In the genomic region with DNA sequence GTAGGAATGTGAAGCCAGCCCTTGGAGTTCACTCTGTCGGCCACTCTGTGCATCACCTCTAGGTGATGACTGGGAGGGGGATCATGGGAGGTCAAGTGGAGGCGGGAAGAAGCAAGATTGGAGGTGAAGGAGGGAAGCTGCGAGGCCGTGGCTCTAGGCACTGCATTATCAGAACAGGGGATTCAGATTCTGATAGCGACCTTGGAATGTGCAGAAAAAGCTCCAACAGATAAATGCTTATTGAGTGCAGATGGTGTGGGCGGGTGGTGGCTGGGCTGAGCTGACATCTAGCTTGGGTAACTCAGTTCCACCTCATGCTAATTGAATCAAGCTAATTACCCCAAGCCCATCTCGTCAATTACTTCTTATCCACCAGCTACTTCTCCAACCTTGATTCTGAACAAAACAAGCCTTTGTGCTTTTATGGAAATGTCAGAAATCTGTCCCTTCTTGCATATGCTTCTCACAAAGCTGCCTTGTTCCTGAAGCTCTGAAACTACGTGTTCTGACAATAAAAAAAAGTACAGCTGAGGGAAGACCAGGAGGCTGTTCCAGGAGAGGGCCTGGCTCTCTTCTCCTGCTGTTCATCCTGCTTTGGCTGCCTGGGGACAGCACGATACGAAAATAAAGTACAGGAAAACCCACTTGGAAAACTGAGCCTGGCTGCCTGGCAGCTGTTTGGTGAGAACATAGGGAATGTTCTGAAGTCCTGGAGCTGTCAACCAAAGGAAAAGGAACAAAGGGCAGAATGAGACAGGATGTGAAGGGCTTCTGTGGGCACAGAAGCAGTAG, we compare ENCODE assay signal across 17 cellular contexts. TPM values are rescaled to one million over a fixed set of nuclear protein-coding genes. Genes with fewer than 3 reads are reported as not detected.
DNase-seq lines count a peak whose midpoint lies in the region; FAIRE-seq and TF ChIP-seq lines count a peak whose summit lies in the region.
"Had no signal": no experiment of that assay in that cellular context is flagged by ENCODE, and none has a peak within 500 bp of the region (broad histone marks: within the 10 kb centered on the region; RNA-seq: fewer than 3 reads in every experiment).

No MANE protein-coding gene starts in this region.

- H3K4me3 ChIP-seq in skeletal muscle cell (ENCODE audit: low read depth, low read length) (no peak overlapping the region), small intestine (ENCODE audit: low read depth in 1 of 2, low read length in 2 of 2) (no peak overlapping the region), thyroid gland (replicated peaks in 1 of 3) (no peak overlapping the region)
- H3K4me3 ChIP-seq: Peyer's patch had no signal

- WGBS in small intestine, 3 donors, result 64 to 72% (median 70%) methylated on average over 10 of the region's 10 CpGs
- 71 to 77% methylated on average over 10 of the region's 10 CpGs for WGBS in thyroid gland, 2 donors

- H3K4me1 Mint-ChIP-seq in brain, result peaks cover 15% of the 10 kb centered on the region
- H3K4me1 Mint-ChIP-seq in Calu3 (ENCODE audit: low read depth, unreplicated experiment), result no peaks in the 10 kb centered on the region
- H3K4me1 Mint-ChIP-seq in activated CD4-positive, alpha-beta memory T cell treated with anti-CD3 and anti-CD28 coated beads, Interleukin-2, amount 10 ng/mL, durations not matched to agents 7 days and 5 days, result no peaks in the 10 kb centered on the region
- H3K4me1 Mint-ChIP-seq: stimulated activated naive CD8-positive, alpha-beta T cell treated with anti-CD3 and anti-CD28 coated beads, Interleukin-15, amount 100 ng/mL, for 72 hours had no signal

- no peaks in the 10 kb centered on the region for H3K9me3 ChIP-seq in small intestine (ENCODE audit: control insufficient read depth, low read depth)
- H3K9me3 ChIP-seq in thyroid gland, result no peaks in the 10 kb centered on the region
- H3K9me3 ChIP-seq: neutrophil, Peyer's patch had no signal

- H3K27me3 Mint-ChIP-seq in brain (peaks cover 3% of the 10 kb centered on the region), Calu3 (ENCODE audit: unreplicated experiment) (peaks cover 7% of the 10 kb centered on the region)
- peaks cover 2% of the 10 kb centered on the region for H3K27me3 Mint-ChIP-seq in activated CD4-positive, alpha-beta memory T cell treated with anti-CD3 and anti-CD28 coated beads, Interleukin-2, amount 10 ng/mL, durations not matched to agents 7 days and 5 days
- H3K27me3 Mint-ChIP-seq: stimulated activated naive CD8-positive, alpha-beta T cell treated with anti-CD3 and anti-CD28 coated beads, Interleukin-15, amount 100 ng/mL, for 72 hours had no signal

- no peak overlapping the region for H3K27ac ChIP-seq in small intestine (ENCODE audit: low read depth in 1 of 2, low read length in 1 of 2)
- H3K27ac ChIP-seq in thyroid gland, result no peak overlapping the region
- H3K27ac ChIP-seq: neutrophil, Peyer's patch had no signal

- intact Hi-C loops in Calu3 (cut with micrococcal nuclease; ENCODE audit: unreplicated experiment), result no loop called here
- intact Hi-C loops in thyroid gland (cut with DNase I), result no loop called here

- FAIRE-seq in small intestine (lab: Jason Lieb, UNC), result no peak
- FAIRE-seq: HepG2, TTC549 had no signal

- POLR2A ChIA-PET in activated CD4-positive, alpha-beta memory T cell treated with anti-CD3 and anti-CD28 coated beads, Interleukin-2, amount 10 ng/mL, durations not matched to agents 7 days and 5 days (lab: Charles Lee), result no interaction called here

- BruUV-seq in Calu3 (replicated peaks; lab: Mats Ljungman, UMichigan), result no TSS peak

- peak overlapping the region; percentile 62 to 91 (median 69) for H3K27ac Mint-ChIP-seq in brain
- no peak overlapping the region for H3K27ac Mint-ChIP-seq in Calu3 (ENCODE audit: unreplicated experiment)
- no peak overlapping the region for H3K27ac Mint-ChIP-seq in activated CD4-positive, alpha-beta memory T cell treated with anti-CD3 and anti-CD28 coated beads, Interleukin-2, amount 10 ng/mL, durations not matched to agents 7 days and 5 days

- H3K36me3 ChIP-seq in small intestine (ENCODE audit: control insufficient read depth in 2 of 2, insufficient read depth in 2 of 2, low read length in 2 of 2), result no peaks in the 10 kb centered on the region
- H3K36me3 ChIP-seq in thyroid gland, result no peaks in the 10 kb centered on the region
- H3K36me3 ChIP-seq: neutrophil, Peyer's patch had no signal

- no peak for TF ChIP-seq POLR2A in thyroid gland (IDR thresholded peaks at IDR 0.05)

- H3K27me3 ChIP-seq in small intestine (ENCODE audit: control insufficient read depth in 2 of 2, insufficient read depth in 2 of 2, low read length in 2 of 2), result no peaks in the 10 kb centered on the region
- no peaks in the 10 kb centered on the region for H3K27me3 ChIP-seq in thyroid gland
- H3K27me3 ChIP-seq: neutrophil, Peyer's patch had no signal

- H3K4me3 Mint-ChIP-seq in brain (peak overlapping the region in 1 of 5 experiments; percentile 29), Calu3 (ENCODE audit: low read depth, unreplicated experiment) (no peak overlapping the region)
- no peak overlapping the region for H3K4me3 Mint-ChIP-seq in activated CD4-positive, alpha-beta memory T cell treated with anti-CD3 and anti-CD28 coated beads, Interleukin-2, amount 10 ng/mL, durations not matched to agents 7 days and 5 days
- H3K4me3 Mint-ChIP-seq: stimulated activated naive CD8-positive, alpha-beta T cell treated with anti-CD3 and anti-CD28 coated beads, Interleukin-15, amount 100 ng/mL, for 72 hours had no signal

- H3K9me3 Mint-ChIP-seq in brain (peaks cover 9 to 33% (median 28%) of the 10 kb centered on the region in 5 experiments), Calu3 (ENCODE audit: low read depth, unreplicated experiment) (no peaks in the 10 kb centered on the region)
- H3K9me3 Mint-ChIP-seq in activated CD4-positive, alpha-beta memory T cell treated with anti-CD3 and anti-CD28 coated beads, Interleukin-2, amount 10 ng/mL, durations not matched to agents 7 days and 5 days, result peaks cover 3% of the 10 kb centered on the region

- TF ChIP-seq CTCF in brain (conservative IDR thresholded peaks at IDR 0.05) (no peak), Calu3 (IDR thresholded peaks at IDR 0.05; ENCODE audit: unreplicated experiment) (no peak), thyroid gland (IDR thresholded peaks at IDR 0.05) (no peak)

- DNase-seq in NCI-H345 (lab: John Stamatoyannopoulos, UW) (peak; percentile 17), islet precursor cell (peak; percentile 60), skeletal muscle cell (ENCODE audit: low read depth) (peak; percentile 27), small intestine (no peak), Calu3 (no peak), thyroid gland (no peak)
- DNase-seq in activated CD4-positive, alpha-beta memory T cell treated with anti-CD3 and anti-CD28 coated beads, Interleukin-2, amount 10 ng/mL, durations not matched to agents 7 days and 5 days, result no peak
- DNase-seq: activated T-cell treated with anti-CD3 and anti-CD28 coated beads for 4 hours; NCI-H2029; Peyer's patch; stimulated activated CD4-positive, alpha-beta T cell treated with anti-CD3 and anti-CD28 coated beads, Interleukin-4, amount 100 ng/mL, for 4 hours; stimulated activated naive CD8-positive, alpha-beta T cell treated with anti-CD3 and anti-CD28 coated beads, Interleukin-15, amount 100 ng/mL, for 72 hours had no signal

- CTCF ChIA-PET in Calu3 (lab: Charles Lee), result interaction anchor here (1.0 kb wide), 1 partner anchor 13 kb away, joined by 3 read pairs; no protein-coding TSS in a partner anchor
- CTCF ChIA-PET in activated CD4-positive, alpha-beta memory T cell treated with anti-CD3 and anti-CD28 coated beads, Interleukin-2, amount 10 ng/mL, durations not matched to agents 7 days and 5 days (lab: Charles Lee), result interaction anchor here (1.5 to 3.2 kb wide), 3 partner anchors 14 to 384 kb away, joined by 3 to 13 read pairs (median 5); no protein-coding TSS in a partner anchor

- H3K4me1 ChIP-seq in small intestine (ENCODE audit: control insufficient read depth in 2 of 2, insufficient read depth in 1 of 2, low read depth in 1 of 2, low read length in 1 of 2) (no peaks in the 10 kb centered on the region), thyroid gland (no peaks in the 10 kb centered on the region)
- H3K4me1 ChIP-seq: Peyer's patch had no signal

- H3K36me3 Mint-ChIP-seq in brain (no peaks in the 10 kb centered on the region), Calu3 (ENCODE audit: insufficient read depth, unreplicated experiment) (no peaks in the 10 kb centered on the region)
- no peaks in the 10 kb centered on the region for H3K36me3 Mint-ChIP-seq in activated CD4-positive, alpha-beta memory T cell treated with anti-CD3 and anti-CD28 coated beads, Interleukin-2, amount 10 ng/mL, durations not matched to agents 7 days and 5 days (ENCODE audit: low read depth)

RNA-seq across cellular contexts. Expression of gene STRA8, which starts 27.5 kb away (rescaled TPM):
- polyA plus RNA-seq in brain (ENCODE audit: insufficient read depth, low read depth, low replicate concordance), result not detected
- not detected for polyA plus RNA-seq in small intestine
- total RNA-seq in Calu3 (2022), result not detected in 2 replicates
- not detected for total RNA-seq in activated CD4-positive, alpha-beta memory T cell treated with anti-CD3 and anti-CD28 coated beads, Interleukin-2, amount 10 ng/mL, durations not matched to agents 7 days and 5 days
- not detected for total RNA-seq in thyroid gland
- total RNA-seq: epithelial cell of proximal tubule, HepG2, Peyer's patch had no signal
- polyA plus RNA-seq: HepG2 had no signal

RNA-seq across cellular contexts. Expression of gene WDR91, which starts 49.8 kb away (rescaled TPM):
- polyA plus RNA-seq in brain (ENCODE audit: insufficient read depth, low read depth, low replicate concordance) (8.0 TPM), small intestine (1 to 10 TPM; 2.7 to 5.8 (median 4.7) TPM)
- total RNA-seq in Calu3 (2022) (21.2 and 24.3 TPM in 2 replicates), thyroid gland (10 to 100 TPM in 1 of 4 donors, 1 to 10 TPM in 3; 8.4 to 34.4 (median 9.1) TPM)
- 10 to 100 TPM; 10.7 to 11.6 TPM for total RNA-seq in activated CD4-positive, alpha-beta memory T cell treated with anti-CD3 and anti-CD28 coated beads, Interleukin-2, amount 10 ng/mL, durations not matched to agents 7 days and 5 days

Comparison
In these comparisons a context has a peak if more than half of its experiments do, and no peak if none do; other contexts are left out.
1. DNase-seq: peak in NCI-H345 (single experiment), islet precursor cell (single experiment) and skeletal muscle cell (single experiment); none in small intestine (single experiment), Calu3 (single experiment), activated CD4-positive, alpha-beta memory T cell treated with anti-CD3 and anti-CD28 coated beads, Interleukin-2, amount 10 ng/mL, durations not matched to agents 7 days and 5 days (single experiment) and thyroid gland (0 of 2).
2. H3K27ac Mint-ChIP-seq: peak in brain (5 of 5); none in Calu3 (single experiment) and activated CD4-positive, alpha-beta memory T cell treated with anti-CD3 and anti-CD28 coated beads, Interleukin-2, amount 10 ng/mL, durations not matched to agents 7 days and 5 days (single experiment).